ENCODE assay signal across 16 cellular contexts in the genomic region with DNA sequence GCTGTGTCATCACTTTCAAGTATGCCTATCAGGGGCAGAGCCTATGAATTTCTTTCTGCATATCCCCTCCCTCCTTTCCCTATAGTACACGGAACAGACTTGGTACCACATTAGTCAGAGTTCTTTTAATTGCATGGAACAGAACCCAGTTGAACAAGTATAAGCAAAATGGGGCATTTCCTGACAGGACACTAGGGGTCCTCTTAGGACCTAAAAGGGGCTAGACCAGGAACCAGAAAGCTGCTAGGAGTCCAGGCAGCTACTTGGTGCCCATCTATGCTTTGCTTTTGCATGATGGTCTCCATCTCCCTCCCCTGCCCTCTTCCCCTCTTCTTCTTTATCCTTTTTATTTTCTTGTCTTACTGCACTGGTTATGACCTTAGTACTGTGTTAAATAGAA. TPM values are rescaled to one million over a fixed set of nuclear protein-coding genes. Genes with fewer than 3 reads are reported as not detected.
DNase-seq lines count a peak whose midpoint lies in the region; ATAC-seq, FAIRE-seq and TF ChIP-seq lines count a peak whose summit lies in the region.
"Had no signal": no experiment of that assay in that cellular context is flagged by ENCODE, and none has a peak within 500 bp of the region (broad histone marks: within the 10 kb centered on the region; RNA-seq: fewer than 3 reads in every experiment).

No MANE protein-coding gene starts in this region.

- no peaks in the 10 kb centered on the region for H3K9me3 ChIP-seq in liver (ENCODE audit: control insufficient read depth in 4 of 4, low read length in 3 of 4)

- H3K4me1 ChIP-seq in liver (ENCODE audit: control insufficient read depth in 4 of 4, insufficient read depth in 4 of 4, low read length in 3 of 4): peaks cover 0 to 5% (median 0%) of the 10 kb centered on the region in 4 donors

- peak; percentile 39 for TF ChIP-seq CTCF in GM06990 (IDR thresholded peaks at IDR 0.05; ENCODE audit: insufficient read depth, low read length, poor library complexity, severe bottlenecking)
- peak; percentile 44 for TF ChIP-seq CTCF in liver (IDR thresholded peaks at IDR 0.05; ENCODE audit: low read depth, low read length, missing input control)

- TF ChIP-seq RAD21 in liver (IDR thresholded peaks at IDR 0.05): peak; percentile 79 to 80

- H3K9ac ChIP-seq in liver (ENCODE audit: low read depth in 1 of 2, low read length in 2 of 2): no peak overlapping the region

- H3K4me3 ChIP-seq in GM06990 (replicated peaks; ENCODE audit: low read depth, low read length): no peak overlapping the region
- H3K4me3 ChIP-seq in liver (ENCODE audit: low read depth in 1 of 3, low read length in 3 of 3): no peak overlapping the region

- no peak for FAIRE-seq in RCC 7860 (lab: Jason Lieb, UNC)

- H3K36me3 ChIP-seq in GM06990 (ENCODE audit: control insufficient read depth, insufficient read depth, low read length) (no peaks in the 10 kb centered on the region), liver (ENCODE audit: control insufficient read depth in 4 of 4, insufficient read depth in 3 of 4, low read depth in 1 of 4, low read length in 3 of 4) (no peaks in the 10 kb centered on the region)

- no peak for ATAC-seq in GM21576 (IDR thresholded peaks at IDR 0.05; ENCODE audit: unreplicated experiment)
- ATAC-seq in GM21737 (IDR thresholded peaks at IDR 0.05; ENCODE audit: unreplicated experiment): no peak
- ATAC-seq: effector memory CD8-positive, alpha-beta T cell had no signal

- H3K27me3 ChIP-seq in GM06990 (replicated peaks; ENCODE audit: control insufficient read depth, insufficient read depth, low read length) (no peaks in the 10 kb centered on the region), liver (ENCODE audit: control insufficient read depth in 4 of 4, insufficient read depth in 4 of 4, low read length in 3 of 4) (no peaks in the 10 kb centered on the region)

- WGBS in liver: 84% methylated on average over 1 of the region's 1 CpG

- DNase-seq in GM06990 (ENCODE audit: extremely low read depth, insufficient read length) (no peak), LHCN-M2 (ENCODE audit: low read depth) (peak; percentile 32), amniotic epithelial cell (ENCODE audit: low read depth) (peak; percentile 29), RCC 7860 (ENCODE audit: low spot score) (no peak)
- DNase-seq in activated CD4-positive, alpha-beta T cell treated with anti-CD3 and anti-CD28 coated beads, Interleukin-2, amount 50 U/mL, for 48 hours: no peak
- DNase-seq: activated CD8-positive, alpha-beta memory T cell treated with anti-CD3 and anti-CD28 coated beads, Interleukin-2, amount 50 U/mL, for 48 hours; effector memory CD8-positive, alpha-beta T cell; mesenchymal stem cell; NCI-H2081 treated with DMSO at 0.1 percent for 48 hours; stimulated activated CD4-positive, alpha-beta T cell treated with anti-CD3 and anti-CD28 coated beads, Interleukin-4, amount 100 ng/mL, for 24 hours had no signal

- no peak overlapping the region for H3K27ac ChIP-seq in liver (ENCODE audit: low read depth in 1 of 2, low read length in 2 of 2)
- H3K27ac ChIP-seq: RWPE1 had no signal

TF ChIP-seq in liver, 16 proteins besides CTCF, POLR2A, EP300 and RAD21:
- TF ChIP-seq, protein P1, sequence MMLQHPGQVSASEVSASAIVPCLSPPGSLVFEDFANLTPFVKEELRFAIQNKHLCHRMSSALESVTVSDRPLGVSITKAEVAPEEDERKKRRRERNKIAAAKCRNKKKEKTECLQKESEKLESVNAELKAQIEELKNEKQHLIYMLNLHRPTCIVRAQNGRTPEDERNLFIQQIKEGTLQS (IDR thresholded peaks at IDR 0.05): no peak
- TF ChIP-seq JUND (IDR thresholded peaks at IDR 0.05) (no peak), YY1 (IDR thresholded peaks at IDR 0.05) (no peak), RXRA (IDR thresholded peaks at IDR 0.05) (no peak), NR2F2 (IDR thresholded peaks at IDR 0.05) (no peak), GABPA (IDR thresholded peaks at IDR 0.05 in 1 of 2, conservative IDR thresholded peaks at IDR 0.05 in 1 of 2) (no peak), FOXA2 (IDR thresholded peaks at IDR 0.05) (no peak), REST (IDR thresholded peaks at IDR 0.05) (no peak), FOXA1 (IDR thresholded peaks at IDR 0.05) (no peak), HNF4A (conservative IDR thresholded peaks at IDR 0.05) (no peak), TAF1 (conservative IDR thresholded peaks at IDR 0.05) (no peak), EGR1 (IDR thresholded peaks at IDR 0.05; ENCODE audit: low read depth in 2 of 2) (no peak), SP1 (IDR thresholded peaks at IDR 0.05) (no peak), HNF4G (IDR thresholded peaks at IDR 0.05) (no peak)
- TF ChIP-seq, protein P2, sequence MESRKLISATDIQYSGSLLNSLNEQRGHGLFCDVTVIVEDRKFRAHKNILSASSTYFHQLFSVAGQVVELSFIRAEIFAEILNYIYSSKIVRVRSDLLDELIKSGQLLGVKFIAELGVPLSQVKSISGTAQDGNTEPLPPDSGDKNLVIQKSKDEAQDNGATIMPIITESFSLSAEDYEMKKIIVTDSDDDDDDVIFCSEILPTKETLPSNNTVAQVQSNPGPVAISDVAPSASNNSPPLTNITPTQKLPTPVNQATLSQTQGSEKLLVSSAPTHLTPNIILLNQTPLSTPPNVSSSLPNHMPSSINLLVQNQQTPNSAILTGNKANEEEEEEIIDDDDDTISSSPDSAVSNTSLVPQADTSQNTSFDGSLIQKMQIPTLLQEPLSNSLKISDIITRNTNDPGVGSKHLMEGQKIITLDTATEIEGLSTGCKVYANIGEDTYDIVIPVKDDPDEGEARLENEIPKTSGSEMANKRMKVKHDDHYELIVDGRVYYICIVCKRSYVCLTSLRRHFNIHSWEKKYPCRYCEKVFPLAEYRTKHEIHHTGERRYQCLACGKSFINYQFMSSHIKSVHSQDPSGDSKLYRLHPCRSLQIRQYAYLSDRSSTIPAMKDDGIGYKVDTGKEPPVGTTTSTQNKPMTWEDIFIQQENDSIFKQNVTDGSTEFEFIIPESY (IDR thresholded peaks at IDR 0.05): no peak
- TF ChIP-seq, protein P3, sequence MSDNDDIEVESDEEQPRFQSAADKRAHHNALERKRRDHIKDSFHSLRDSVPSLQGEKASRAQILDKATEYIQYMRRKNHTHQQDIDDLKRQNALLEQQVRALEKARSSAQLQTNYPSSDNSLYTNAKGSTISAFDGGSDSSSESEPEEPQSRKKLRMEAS (IDR thresholded peaks at IDR 0.05): no peak

RNA-seq across cellular contexts. Expression of gene BSPRY, which starts 5.9 kb away (rescaled TPM):
- total RNA-seq in LHCN-M2 (2014; rRNA removed) (not detected in 2 replicates), liver (1 to 10 TPM in 1 of 2 donors, under 1 TPM in 1; 0.50 to 2.3 TPM)
- polyA plus RNA-seq in LHCN-M2 (2012): not detected
- under 1 TPM; 0.31 to 0.81 TPM for polyA plus RNA-seq in liver
- total RNA-seq: HT1080 had no signal

RNA-seq across cellular contexts. Expression of gene WDR31, which starts 15.1 kb away (rescaled TPM):
- 0.51 and 0.69 TPM in 2 replicates for total RNA-seq in LHCN-M2 (2014; rRNA removed)
- polyA plus RNA-seq in LHCN-M2 (2012): 0.97 TPM
- total RNA-seq in liver: 1 to 10 TPM; 1.1 to 3.2 TPM
- polyA plus RNA-seq in liver: 1 to 10 TPM; 1.1 to 1.3 TPM

RNA-seq across cellular contexts. Expression of gene HDHD3, which starts 21.6 kb away (rescaled TPM):
- total RNA-seq in LHCN-M2 (2014; rRNA removed) (11.8 and 13.1 TPM in 2 replicates), liver (10 to 100 TPM; 26.9 to 61.2 TPM)
- polyA plus RNA-seq in LHCN-M2 (2012): 6.4 TPM
- polyA plus RNA-seq in liver: 10 to 100 TPM; 60.8 to 63.6 TPM

RNA-seq across cellular contexts. Expression of gene ALAD, which starts 45.9 kb away (rescaled TPM):
- total RNA-seq in LHCN-M2 (2014; rRNA removed): 10.5 and 15.0 TPM in 2 replicates
- polyA plus RNA-seq in LHCN-M2 (2012): 26.0 TPM
- 100 to 1,000 TPM in 1 of 2 donors, 10 to 100 TPM in 1; 99.1 to 258 TPM for total RNA-seq in liver
- 10 to 100 TPM; 40.2 to 49.3 TPM for polyA plus RNA-seq in liver

RNA-seq across cellular contexts. Expression of gene RNF183, which starts 52.0 kb away (rescaled TPM):
- total RNA-seq in LHCN-M2 (2014; rRNA removed) (not detected in 2 replicates), liver (not detected)
- polyA plus RNA-seq in LHCN-M2 (2012): not detected
- polyA plus RNA-seq in liver: under 1 TPM in 1 of 2 donors, not detected in 1; 0.07 TPM
- total RNA-seq: HT1080, posterior vena cava had no signal

Comparison
In these comparisons a context has a peak if more than half of its experiments do, and no peak if none do; other contexts are left out.
1. DNase-seq: peak in LHCN-M2 (single experiment) and amniotic epithelial cell (single experiment); none in GM06990 (single experiment), RCC 7860 (single experiment) and activated CD4-positive, alpha-beta T cell treated with anti-CD3 and anti-CD28 coated beads, Interleukin-2, amount 50 U/mL, for 48 hours (0 of 2).